ENCODE assay signal across 22 cellular contexts in genomic region chr4:8272472-8273428, GRCh38. TPM values are rescaled to one million over a fixed set of nuclear protein-coding genes. Genes with fewer than 3 reads are reported as not detected.
A peak's percentile ranks its signal among the peaks of the same experiment; 100 is the strongest.
DNase-seq lines count a peak whose midpoint lies in the region; ATAC-seq and TF ChIP-seq lines count a peak whose summit lies in the region.
"Had no signal": no experiment of that assay in that cellular context is flagged by ENCODE, and none has a peak within 500 bp of the region (broad histone marks: within the 10 kb centered on the region; RNA-seq: fewer than 3 reads in every experiment).

No MANE protein-coding gene starts in this region.

- intact Hi-C loops in esophagus squamous epithelium (cut with DNase I), result no loop called here

- TF ChIP-seq CTCF in esophagus squamous epithelium (IDR thresholded peaks at IDR 0.05), result no peak

- H3K36me3 ChIP-seq in NT2/D1 (ENCODE audit: insufficient read depth, insufficient read length, low read length), result no peaks in the 10 kb centered on the region
- H3K36me3 ChIP-seq in esophagus squamous epithelium, result no peaks in the 10 kb centered on the region
- H3K36me3 ChIP-seq in subcutaneous abdominal adipose tissue (ENCODE audit: control insufficient read depth in 5 of 5, insufficient read depth in 5 of 5, low read length in 5 of 5), result no peaks in the 10 kb centered on the region
- H3K36me3 ChIP-seq: BE2C had no signal

- H3K27me3 ChIP-seq in NT2/D1 (ENCODE audit: insufficient read depth, insufficient read length), result peaks cover 35% of the 10 kb centered on the region
- peaks cover 0 to 53% (median 8%) of the 10 kb centered on the region in 4 donors for H3K27me3 ChIP-seq in esophagus squamous epithelium
- peaks cover 0 to 8% (median 6%) of the 10 kb centered on the region in 5 donors for H3K27me3 ChIP-seq in subcutaneous abdominal adipose tissue (ENCODE audit: control insufficient read depth in 5 of 5, insufficient read depth in 4 of 5, low read length in 5 of 5)
- H3K27me3 ChIP-seq: BE2C had no signal

- H3K9me3 ChIP-seq in NT2/D1 (ENCODE audit: insufficient read depth, low read length) (no peaks in the 10 kb centered on the region), esophagus squamous epithelium (no peaks in the 10 kb centered on the region), subcutaneous abdominal adipose tissue (ENCODE audit: control insufficient read depth in 5 of 5, low read length in 5 of 5) (no peaks in the 10 kb centered on the region)
- H3K9me3 ChIP-seq: BE2C had no signal

- H3K9ac ChIP-seq in NT2/D1 (ENCODE audit: insufficient read length, low read depth) (peak overlapping the region; percentile 51), subcutaneous abdominal adipose tissue (ENCODE audit: low read length in 5 of 5) (peak overlapping the region in 1 of 5 donors; percentile 5)
- H3K9ac ChIP-seq: KMS-11 had no signal

- no peak for DNase-seq in NT2/D1 (ENCODE audit: low read depth, low spot score)
- DNase-seq in esophagus squamous epithelium (lab: John Stamatoyannopoulos, UW), result no peak
- peak; percentile 49 to 74 for DNase-seq in lung microvascular endothelial cell (ENCODE audit: low read depth in 2 of 2)
- DNase-seq in cerebellar nuclear complex (lab: John Stamatoyannopoulos, UW), result no peak
- DNase-seq in AG08396 (ENCODE audit: low spot score), result no peak
- DNase-seq in T1000 (lab: John Stamatoyannopoulos, UW), result no peak
- DNase-seq: activated gamma-delta T cell treated with Interleukin-2 at 50 U/mL for 16 hours; BE2C; DMS153; foreskin melanocyte; GOT3; kidney glomerular epithelial cell; naive B cell; NCI-H1417 treated with DMSO at 0.1 percent for 48 hours; NCI-H446 treated with DMSO at 0.1 percent for 48 hours; stimulated activated naive CD4-positive, alpha-beta T cell had no signal

- WGBS in esophagus squamous epithelium, 2 donors, result 41 to 51% methylated on average over 5 to 13 of the region's 30 CpGs

- H3K4me3 ChIP-seq in NT2/D1 (ENCODE audit: insufficient read length, low read depth), result no peak overlapping the region
- H3K4me3 ChIP-seq in esophagus squamous epithelium, result peak overlapping the region in 1 of 4 donors; percentile 34
- peak overlapping the region; percentile 39 to 71 (median 61) for H3K4me3 ChIP-seq in subcutaneous abdominal adipose tissue (ENCODE audit: low read depth in 1 of 5, low read length in 5 of 5)

- no peak for TF ChIP-seq POLR2A in esophagus squamous epithelium (IDR thresholded peaks at IDR 0.05)

- no peak for ATAC-seq in HG02763 (IDR thresholded peaks at IDR 0.05; ENCODE audit: unreplicated experiment)

- H3K4me1 ChIP-seq in NT2/D1 (ENCODE audit: insufficient read depth, insufficient read length), result peaks cover 22% of the 10 kb centered on the region
- peaks cover 21 to 85% (median 40%) of the 10 kb centered on the region in 3 donors for H3K4me1 ChIP-seq in esophagus squamous epithelium
- peaks cover 13 to 86% (median 63%) of the 10 kb centered on the region in 5 donors for H3K4me1 ChIP-seq in subcutaneous abdominal adipose tissue (ENCODE audit: control insufficient read depth in 5 of 5, insufficient read depth in 5 of 5, low read length in 5 of 5)

- H3K27ac ChIP-seq in esophagus squamous epithelium, result peak overlapping the region; percentile 16 to 76 (median 44)
- peak overlapping the region; percentile 6 for H3K27ac ChIP-seq in subcutaneous abdominal adipose tissue (ENCODE audit: low read depth, low read length)
- H3K27ac ChIP-seq: KMS-11, VCaP had no signal

RNA-seq across cellular contexts. Expression of gene HTRA3, which starts 3.2 kb away (rescaled TPM):
- total RNA-seq in esophagus squamous epithelium (10 to 100 TPM in 1 of 4 donors, 1 to 10 TPM in 3; 1.8 to 13.0 (median 6.6) TPM), lung microvascular endothelial cell (1.2 and 2.6 TPM in 2 replicates)
- total RNA-seq: activated CD8-positive, alpha-beta memory T cell treated with anti-CD3 and anti-CD28 coated beads for 36 hours; OCI-LY7 had no signal

Comparison
In these comparisons a context has a peak if more than half of its experiments do, and no peak if none do; other contexts are left out.
1. DNase-seq: peak in lung microvascular endothelial cell (2 of 2); none in NT2/D1 (single experiment), esophagus squamous epithelium (single experiment), cerebellar nuclear complex (0 of 2), AG08396 (single experiment) and T1000 (single experiment).